23 cellular contexts compared by ENCODE assay signal in the genomic region with DNA sequence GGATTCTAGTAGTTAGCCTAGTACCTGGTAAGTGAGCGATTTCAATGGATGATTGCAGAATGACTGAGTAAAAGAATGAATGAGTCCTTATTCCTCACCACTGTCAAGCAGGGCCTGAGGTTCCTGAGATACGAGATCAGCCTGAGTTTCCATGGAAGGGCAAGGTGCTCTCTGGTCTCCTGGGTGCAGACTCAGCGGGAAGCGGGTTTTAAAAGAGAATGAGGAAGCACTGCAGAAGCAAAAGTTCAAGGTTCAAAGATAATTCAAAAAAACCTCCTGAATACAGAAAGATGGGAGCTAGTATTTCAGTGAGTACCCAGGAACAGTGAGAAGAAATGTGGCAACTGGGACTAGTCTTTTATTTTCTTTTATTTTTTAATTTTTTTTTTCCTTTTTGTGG.
"Had no signal": no experiment of that assay in that cellular context is flagged by ENCODE, and none has a peak within 500 bp of the region (broad histone marks: within the 10 kb centered on the region; RNA-seq: fewer than 3 reads in every experiment).

No MANE protein-coding gene starts in this region.

- H3K27me3 Mint-ChIP-seq: activated CD4-positive, alpha-beta memory T cell treated with anti-CD3 and anti-CD28 coated beads for 36 hours; activated CD4-positive, alpha-beta T cell treated with anti-CD3 and anti-CD28 coated beads for 36 hours; activated naive CD8-positive, alpha-beta T cell treated with anti-CD3 and anti-CD28 coated beads, Interleukin-2, amount 10 ng/mL, durations not matched to agents 7 days and 5 days had no signal

- ATAC-seq: activated CD4-positive, alpha-beta T cell treated with anti-CD3 and anti-CD28 coated beads for 36 hours; body of pancreas; gastrocnemius medialis; WTC11 had no signal

- H3K27ac Mint-ChIP-seq: activated CD4-positive, alpha-beta memory T cell treated with anti-CD3 and anti-CD28 coated beads for 36 hours; activated CD4-positive, alpha-beta T cell treated with anti-CD3 and anti-CD28 coated beads for 36 hours; activated naive CD8-positive, alpha-beta T cell treated with anti-CD3 and anti-CD28 coated beads, Interleukin-2, amount 10 ng/mL, durations not matched to agents 7 days and 5 days; T-helper 2 cell treated with Interferon-gamma antibody and Interleukin-4, amounts not matched to agents 5 μg/mL and 100 μg/mL, for 36 hours; WTC11 had no signal

- H3K4me3 Mint-ChIP-seq: activated CD4-positive, alpha-beta memory T cell treated with anti-CD3 and anti-CD28 coated beads for 36 hours; activated CD4-positive, alpha-beta T cell treated with anti-CD3 and anti-CD28 coated beads for 36 hours; activated naive CD8-positive, alpha-beta T cell treated with anti-CD3 and anti-CD28 coated beads, Interleukin-2, amount 10 ng/mL, durations not matched to agents 7 days and 5 days; T-helper 2 cell treated with Interferon-gamma antibody and Interleukin-4, amounts not matched to agents 5 μg/mL and 100 μg/mL, for 36 hours; WTC11 had no signal

- H3K27ac ChIP-seq: body of pancreas, gastrocnemius medialis, left ventricle myocardium inferior, parathyroid adenoma, sigmoid colon, spleen, stomach, upper lobe of left lung had no signal

- H3K4me3 ChIP-seq: body of pancreas, gastrocnemius medialis, left ventricle myocardium inferior, sigmoid colon, spleen, stomach, upper lobe of left lung had no signal

- H3K27me3 ChIP-seq: body of pancreas, gastrocnemius medialis, sigmoid colon, spleen, stomach, upper lobe of left lung had no signal

- DNase-seq: activated CD4-positive, alpha-beta memory T cell treated with anti-CD3 and anti-CD28 coated beads for 36 hours; activated CD4-positive, alpha-beta T cell treated with anti-CD3 and anti-CD28 coated beads for 36 hours; activated naive CD8-positive, alpha-beta T cell treated with anti-CD3 and anti-CD28 coated beads, Interleukin-2, amount 10 ng/mL, durations not matched to agents 7 days and 5 days; activated T-cell treated with anti-CD3 and anti-CD28 coated beads for 4 hours; amygdala; body of pancreas; caudate nucleus; gastrocnemius medialis; head of caudate nucleus; kidney; left ventricle myocardium inferior; mammary epithelial cell; sigmoid colon; spleen; stimulated activated CD8-positive, alpha-beta memory T cell treated with anti-CD3 and anti-CD28 coated beads, Interleukin-4, amount 100 ng/mL, for 48 hours; stomach; SW 1271; upper lobe of left lung had no signal

- H3K9ac ChIP-seq: parathyroid adenoma had no signal

- FAIRE-seq: colon, endometrium, kidney had no signal

- H2AFZ ChIP-seq: parathyroid adenoma had no signal
